1 cellular context compared by ENCODE assay signal in genomic region chr1:150620919-150621318, GRCh38.
TF ChIP-seq lines count a peak whose summit lies in the region.

No MANE protein-coding gene starts in this region.

TF ChIP-seq in SK-N-SH treated with all-trans-retinoic acid at 6 μM for 48 hours, 23 proteins besides CTCF, POLR2A, EP300 and RAD21 (continued from another document):
- no peak for TF ChIP-seq RARB (CRISPR knock-in tag; IDR thresholded peaks at IDR 0.05)
- TF ChIP-seq PATZ1 (CRISPR knock-in tag; IDR thresholded peaks at IDR 0.05; ENCODE audit: borderline replicate concordance) = no peak
- no peak for TF ChIP-seq CREB5 (CRISPR knock-in tag; IDR thresholded peaks at IDR 0.05; ENCODE audit: low read depth)
- TF ChIP-seq TOX (CRISPR knock-in tag; IDR thresholded peaks at IDR 0.05; ENCODE audit: borderline replicate concordance) = no peak
- no peak for TF ChIP-seq CSDC2 (CRISPR knock-in tag; IDR thresholded peaks at IDR 0.05)
- no peak for TF ChIP-seq POU6F1 (CRISPR knock-in tag; IDR thresholded peaks at IDR 0.05; ENCODE audit: borderline replicate concordance, low read depth)
- TF ChIP-seq ARNTL (CRISPR knock-in tag; IDR thresholded peaks at IDR 0.05; ENCODE audit: borderline replicate concordance, low read depth) = no peak
- no peak for TF ChIP-seq ZFP30 (CRISPR knock-in tag; IDR thresholded peaks at IDR 0.05)
- no peak for TF ChIP-seq GLIS3 (CRISPR knock-in tag; IDR thresholded peaks at IDR 0.05)
- no peak for TF ChIP-seq ZC3H10 (CRISPR knock-in tag; IDR thresholded peaks at IDR 0.05)
- no peak for TF ChIP-seq ZNF70 (CRISPR knock-in tag; IDR thresholded peaks at IDR 0.05)
